ENCODE assay signal across 23 cellular contexts in the genomic region with DNA sequence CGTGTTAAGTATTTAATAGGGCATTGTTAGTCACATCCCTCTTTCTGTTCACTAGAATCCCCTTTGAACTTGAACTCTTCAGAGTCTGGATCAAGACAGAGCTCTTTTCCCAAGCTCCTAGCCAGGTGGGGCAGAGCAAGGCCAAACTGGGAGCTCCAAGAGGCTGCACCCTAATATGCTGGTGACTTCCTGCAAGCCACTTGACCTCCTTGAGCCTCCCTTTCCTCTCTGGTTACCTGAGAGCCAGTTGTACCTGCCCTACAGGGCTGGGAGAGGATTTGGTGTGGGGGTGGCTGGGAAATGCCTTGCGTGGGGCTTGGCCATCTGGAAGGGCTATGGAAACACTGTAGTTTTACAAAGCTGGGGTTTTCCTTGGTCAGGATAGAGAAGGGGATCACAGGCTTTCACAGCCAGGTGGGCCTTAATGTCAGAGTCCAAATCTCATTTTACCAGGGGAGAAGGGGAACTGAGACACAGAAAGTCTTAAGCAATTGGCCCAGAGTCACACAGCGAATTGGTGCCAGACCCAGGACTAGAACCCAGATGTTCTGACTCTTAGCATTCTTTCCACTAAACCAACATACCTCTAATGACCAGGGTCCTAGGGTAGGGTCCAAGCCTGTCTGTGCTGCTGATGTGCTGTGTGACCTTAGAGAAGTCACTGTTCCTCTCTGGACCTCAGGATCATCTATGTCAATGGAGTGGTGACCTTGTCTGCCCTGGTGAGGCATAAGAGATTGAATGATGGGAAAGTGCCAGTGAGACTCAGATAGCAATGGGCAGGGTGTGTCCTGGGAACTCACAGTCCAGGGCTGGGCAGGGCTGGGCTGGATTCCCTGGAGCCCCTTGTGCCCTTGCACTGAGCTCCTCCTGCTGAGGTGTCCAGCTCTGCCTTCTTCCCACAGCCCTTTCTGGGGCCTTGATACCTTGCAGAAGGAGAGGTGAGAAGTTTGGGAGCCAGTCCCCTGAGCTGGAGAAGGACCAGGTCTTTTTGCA. TPM values are rescaled to one million over a fixed set of nuclear protein-coding genes. Genes with fewer than 3 reads are reported as not detected.
DNase-seq lines count a peak whose midpoint lies in the region; ATAC-seq, FAIRE-seq and TF ChIP-seq lines count a peak whose summit lies in the region.
"Had no signal": no experiment of that assay in that cellular context is flagged by ENCODE, and none has a peak within 500 bp of the region (broad histone marks: within the 10 kb centered on the region; RNA-seq: fewer than 3 reads in every experiment).

No MANE protein-coding gene starts in this region.

- POLR2A ChIA-PET in A549 (lab: Yijun Ruan, JAX) = no interaction called here
- POLR2A ChIA-PET in CD8-positive, alpha-beta memory T cell (lab: Charles Lee) = no interaction called here

- peak overlapping the region; percentile 37 for H3K4me2 ChIP-seq in A549
- H3K4me2 ChIP-seq in smooth muscle cell = no peak overlapping the region

- H3K27me3 Mint-ChIP-seq in CD8-positive, alpha-beta memory T cell = peaks cover 11 to 14% of the 10 kb centered on the region in 2 donors

- H3K4me1 Mint-ChIP-seq in CD8-positive, alpha-beta memory T cell = peaks cover 7 to 17% (median 15%) of the 10 kb centered on the region in 3 donors

- TF ChIP-seq EP300 in A549 (IDR thresholded peaks at IDR 0.05) = no peak

- intact Hi-C loops in dorsolateral prefrontal cortex (cut with DNase I) (no loop called here), left colon (cut with DNase I, micrococcal nuclease) (no loop called here), head of caudate nucleus (cut with DNase I) (no loop called here)

- no peak for TF ChIP-seq RAD21 in A549 (conservative IDR thresholded peaks at IDR 0.05 in 1 of 2, IDR thresholded peaks at IDR 0.05 in 1 of 2)

- H3K27ac Mint-ChIP-seq in CD8-positive, alpha-beta memory T cell = no peak overlapping the region
- H3K27ac Mint-ChIP-seq: activated CD4-positive, alpha-beta T cell treated with anti-CD3 and anti-CD28 coated beads, Interleukin-2, amount 10 ng/mL, durations not matched to agents 7 days and 5 days had no signal

- H3K36me3 Mint-ChIP-seq in CD8-positive, alpha-beta memory T cell = peaks cover 0 to 6% (median 4%) of the 10 kb centered on the region in 3 donors

- peak overlapping the region in 1 of 3 donors; percentile 68 for H3K9ac ChIP-seq in skeletal muscle tissue (ENCODE audit: low read depth in 1 of 3, low read length in 3 of 3)
- H3K9ac ChIP-seq in smooth muscle cell (ENCODE audit: low read depth) = no peak overlapping the region

- no peaks in the 10 kb centered on the region for H3F3A ChIP-seq in smooth muscle cell (ENCODE audit: low read depth)

- H3K9me3 Mint-ChIP-seq in CD8-positive, alpha-beta memory T cell = no peaks in the 10 kb centered on the region
- H3K9me3 Mint-ChIP-seq: activated CD4-positive, alpha-beta T cell treated with anti-CD3 and anti-CD28 coated beads, Interleukin-2, amount 10 ng/mL, durations not matched to agents 7 days and 5 days had no signal

- TF ChIP-seq POLR2A in A549 (IDR thresholded peaks at IDR 0.05; ENCODE audit: low read length) = no peak

- FAIRE-seq in A549 (lab: Jason Lieb, UNC) = no peak
- FAIRE-seq: A204.1, astrocyte, RCC 7860 had no signal

- peaks cover 30% of the 10 kb centered on the region for H3K4me1 ChIP-seq in A549
- peaks cover 64 to 73% (median 64%) of the 10 kb centered on the region in 3 donors for H3K4me1 ChIP-seq in skeletal muscle tissue (ENCODE audit: control insufficient read depth in 3 of 3, insufficient read depth in 3 of 3, low read length in 3 of 3)
- H3K4me1 ChIP-seq in smooth muscle cell (ENCODE audit: low read depth) = peaks cover 14% of the 10 kb centered on the region
- H3K4me1 ChIP-seq in CD8-positive, alpha-beta memory T cell (ENCODE audit: insufficient read depth, low read length) = peaks cover 6% of the 10 kb centered on the region

- no peak overlapping the region for H3K4me3 ChIP-seq in A549
- no peak overlapping the region for H3K4me3 ChIP-seq in dorsolateral prefrontal cortex
- peak overlapping the region in 2 of 3 donors; percentile 49 to 55 for H3K4me3 ChIP-seq in skeletal muscle tissue (ENCODE audit: low read length in 3 of 3)
- H3K4me3 ChIP-seq in smooth muscle cell = no peak overlapping the region
- H3K4me3 ChIP-seq in CD8-positive, alpha-beta memory T cell (ENCODE audit: low read length) = no peak overlapping the region
- H3K4me3 ChIP-seq: colonic mucosa, right lobe of liver had no signal

- H4K20me1 ChIP-seq in smooth muscle cell (ENCODE audit: low read depth) = peaks cover 81% of the 10 kb centered on the region

- no peaks in the 10 kb centered on the region for H3K27me3 ChIP-seq in dorsolateral prefrontal cortex
- H3K27me3 ChIP-seq in skeletal muscle tissue (ENCODE audit: control insufficient read depth in 3 of 3, insufficient read depth in 3 of 3, low read length in 3 of 3) = no peaks in the 10 kb centered on the region
- no peaks in the 10 kb centered on the region for H3K27me3 ChIP-seq in smooth muscle cell (ENCODE audit: low read depth)
- H3K27me3 ChIP-seq in CD8-positive, alpha-beta memory T cell (ENCODE audit: insufficient read depth, low read length, poor library complexity, severe bottlenecking) = no peaks in the 10 kb centered on the region
- H3K27me3 ChIP-seq: colonic mucosa, neutrophil, right lobe of liver had no signal

- 76% methylated on average over 3 of the region's 3 CpGs for WGBS in A549 (ENCODE audit: missing lambda C conversion rate)
- 89% methylated on average over 3 of the region's 3 CpGs for WGBS in smooth muscle cell (ENCODE audit: low lambda C conversion rate)

- CTCF ChIA-PET in A549 (lab: Yijun Ruan, JAX) = interaction anchor here (0.8 to 11.6 kb wide), 11 partner anchors 10 to 684 kb away, joined by 3 to 127 read pairs (median 5); no protein-coding TSS in a partner anchor
- CTCF ChIA-PET in CD8-positive, alpha-beta memory T cell (lab: Charles Lee) = interaction anchor here (2.0 kb wide), 1 partner anchor 16 kb away, joined by 7 read pairs; no protein-coding TSS in a partner anchor

- TF ChIP-seq CTCF in A549 (IDR thresholded peaks at IDR 0.05) (no peak), dorsolateral prefrontal cortex (IDR thresholded peaks at IDR 0.05 in 54 of 56, conservative IDR thresholded peaks at IDR 0.05 in 2 of 56; ENCODE audit: low read depth in 1 of 56, partially characterized antibody in 56 of 56) (no peak), smooth muscle cell (IDR thresholded peaks at IDR 0.05; ENCODE audit: borderline replicate concordance, insufficient read depth, poor library complexity, severe bottlenecking) (no peak)

- no peak overlapping the region for H3K4me3 Mint-ChIP-seq in CD8-positive, alpha-beta memory T cell
- H3K4me3 Mint-ChIP-seq: activated CD4-positive, alpha-beta T cell treated with anti-CD3 and anti-CD28 coated beads, Interleukin-2, amount 10 ng/mL, durations not matched to agents 7 days and 5 days had no signal

- peak in 1 of 2 experiments; percentile 57; a peak in 3 of 6 replicates for ATAC-seq in A549
- peak; percentile 77 for ATAC-seq in left colon
- ATAC-seq in GM21717 (IDR thresholded peaks at IDR 0.05; ENCODE audit: unreplicated experiment) = no peak
- ATAC-seq: right lobe of liver had no signal

- no peak overlapping the region for H2AFZ ChIP-seq in smooth muscle cell (ENCODE audit: low read depth)

- H3K9me3 ChIP-seq in A549 (no peaks in the 10 kb centered on the region), skeletal muscle tissue (ENCODE audit: control insufficient read depth in 3 of 3, low read length in 3 of 3) (no peaks in the 10 kb centered on the region), smooth muscle cell (replicated peaks; ENCODE audit: low read depth) (no peaks in the 10 kb centered on the region)
- H3K9me3 ChIP-seq in CD8-positive, alpha-beta memory T cell (ENCODE audit: low read length) = no peaks in the 10 kb centered on the region
- H3K9me3 ChIP-seq: colonic mucosa, neutrophil, right lobe of liver had no signal

- peaks cover 29% of the 10 kb centered on the region for H3K79me2 ChIP-seq in smooth muscle cell (ENCODE audit: low read depth)

- peak overlapping the region; percentile 6 to 30; a peak in 2 of 6 replicates for H3K27ac ChIP-seq in A549
- peak overlapping the region in 49 of 59 donors; percentile 3 to 99 (median 62) for H3K27ac ChIP-seq in dorsolateral prefrontal cortex
- H3K27ac ChIP-seq in skeletal muscle tissue (ENCODE audit: low read depth, low read length) = no peak overlapping the region
- H3K27ac ChIP-seq in smooth muscle cell (ENCODE audit: low read depth) = no peak overlapping the region
- H3K27ac ChIP-seq in CD8-positive, alpha-beta memory T cell (ENCODE audit: low read depth, low read length) = no peak overlapping the region
- H3K27ac ChIP-seq: neutrophil, right lobe of liver had no signal

- DNase-seq in A549 (ENCODE audit: low read depth in 1 of 2, low spot score in 1 of 2) (peak in 1 of 2 experiments; percentile 64), dorsolateral prefrontal cortex (peak in 2 of 10 donors; percentile 7 to 11), left colon (peak in 1 of 2 donors; percentile 60), head of caudate nucleus (no peak), smooth muscle cell (lab: John Stamatoyannopoulos, UW; ENCODE audit: unreplicated experiment) (no peak)
- no peak for DNase-seq in CD8-positive, alpha-beta memory T cell
- DNase-seq: activated CD4-positive, alpha-beta T cell treated with anti-CD3 and anti-CD28 coated beads, Interleukin-2, amount 10 ng/mL, durations not matched to agents 7 days and 5 days; activated CD8-positive, alpha-beta memory T cell treated with anti-CD3 and anti-CD28 coated beads, Interleukin-2, amount 50 U/mL, for 48 hours; activated naive CD4-positive, alpha-beta T cell; colonic mucosa; DMS53; H7; islet precursor cell; NCI-H1417 treated with DMSO at 0.1 percent for 48 hours; NCI-H2171 treated with DMSO at 0.1 percent for 48 hours; NCI-H82 had no signal

- H3K36me3 ChIP-seq in skeletal muscle tissue (ENCODE audit: control insufficient read depth in 3 of 3, insufficient read depth in 3 of 3, low read length in 3 of 3) (peaks cover 54 to 60% (median 55%) of the 10 kb centered on the region in 3 donors), smooth muscle cell (ENCODE audit: low read depth) (peaks cover 6% of the 10 kb centered on the region)
- H3K36me3 ChIP-seq in CD8-positive, alpha-beta memory T cell (ENCODE audit: insufficient read depth, low read length) = no peaks in the 10 kb centered on the region

TF ChIP-seq in A549, 52 proteins besides CTCF, POLR2A, EP300 and RAD21 (continues in another document):
- TF ChIP-seq HOXB13 (CRISPR knock-in tag; IDR thresholded peaks at IDR 0.05; ENCODE audit: low read depth) = no peak

RNA-seq across cellular contexts. Expression of a gene that starts 35.8 kb away (rescaled TPM):
- polyA plus RNA-seq in A549 (2011; rRNA removed) (77.2 and 88.5 TPM in 2 replicates), A549 (2017; fragmentation: RNase III; extraction: RNeasy Plus Mini Kit Qiagen cat#74134 plus additional on column Dnase treatment) (24.5 to 36.5 TPM (median 33.7 TPM) in 3 replicates), smooth muscle cell (529 and 685 TPM in 2 replicates)
- 39.8 and 42.0 TPM in 2 replicates for polyA plus RNA-seq in A549 (2012; cell fraction: cytosol; rRNA removed)
- 76.2 and 84.7 TPM in 2 replicates for polyA plus RNA-seq in A549 (2012; cell fraction: nucleus; rRNA removed)
- polyA minus RNA-seq in A549 (2011; rRNA and poly(A)+ RNA removed) = 110 TPM in 2 replicates
- total RNA-seq in dorsolateral prefrontal cortex (100 to 1,000 TPM in 119 of 120 experiments, 10 to 100 TPM in 1; 88.2 to 740 (median 233) TPM), left colon (100 to 1,000 TPM; 404 to 854 TPM), skeletal muscle tissue (342 TPM), smooth muscle cell (337 and 430 TPM in 2 replicates)
- total RNA-seq in CD8-positive, alpha-beta memory T cell = 1 to 10 TPM; 4.1 to 4.2 TPM
- polyA plus RNA-seq in CD8-positive, alpha-beta memory T cell = 6.3 TPM

Comparison
In these comparisons a context has a peak if more than half of its experiments do, and no peak if none do; other contexts are left out.
1. H3K27ac ChIP-seq: peak in A549 (2 of 2) and dorsolateral prefrontal cortex (49 of 59); none in skeletal muscle tissue (single experiment), smooth muscle cell (single experiment) and CD8-positive, alpha-beta memory T cell (single experiment).
2. H3K4me3 ChIP-seq: peak in skeletal muscle tissue (2 of 3); none in A549 (single experiment), dorsolateral prefrontal cortex (0 of 59), smooth muscle cell (single experiment) and CD8-positive, alpha-beta memory T cell (single experiment).
3. RNA of a gene that starts 35.8 kb away (total RNA-seq): 404 to 854 TPM in left colon, 342 TPM in skeletal muscle tissue (single experiment), 337 to 430 TPM in smooth muscle cell and 88.2 to 740 TPM in dorsolateral prefrontal cortex; 4.1 to 4.2 TPM in CD8-positive, alpha-beta memory T cell; every median in the first group is over 10 times any median in the second.